13 cellular contexts compared by ENCODE assay signal in genomic region chr6:118903134-118903533, GRCh38. TPM values are rescaled to one million over a fixed set of nuclear protein-coding genes. Genes with fewer than 3 reads are reported as not detected.
A peak's percentile ranks its signal among the peaks of the same experiment; 100 is the strongest.
DNase-seq lines count a peak whose midpoint lies in the region; ATAC-seq and TF ChIP-seq lines count a peak whose summit lies in the region.
"Had no signal": no experiment of that assay in that cellular context is flagged by ENCODE, and none has a peak within 500 bp of the region (broad histone marks: within the 10 kb centered on the region; RNA-seq: fewer than 3 reads in every experiment).

No MANE protein-coding gene starts in this region.

- no peak for TF ChIP-seq EP300 in transverse colon (IDR thresholded peaks at IDR 0.05; ENCODE audit: low read depth)

- peaks cover 44% of the 10 kb centered on the region for H3K36me3 Mint-ChIP-seq in CD4-positive, CD25-positive, alpha-beta regulatory T cell
- H3K36me3 Mint-ChIP-seq in activated CD8-positive, alpha-beta T cell treated with anti-CD3 and anti-CD28 coated beads for 36 hours (ENCODE audit: low read depth) = peaks cover 70% of the 10 kb centered on the region

- CTCF ChIA-PET in activated CD8-positive, alpha-beta T cell treated with anti-CD3 and anti-CD28 coated beads for 36 hours (lab: Charles Lee) = interaction anchor here (1.0 to 1.6 kb wide), 3 partner anchors 10 to 207 kb away, joined by 3 read pairs; no protein-coding TSS in a partner anchor

- in situ Hi-C loops in GM23248 (cut with MboI) (no loop called here), transverse colon (cut with MboI; ENCODE audit: low pct_ligation_motif_present in 1 of 4, low pct_unique_long_range_greater_than_20kb in 1 of 4, low sequenced_read_pairs in 3 of 4) (no loop called here)

- ATAC-seq in CD4-positive, CD25-positive, alpha-beta regulatory T cell (ENCODE audit: low read depth in 2 of 2) = no peak
- no peak for ATAC-seq in activated CD8-positive, alpha-beta T cell treated with anti-CD3 and anti-CD28 coated beads for 36 hours
- ATAC-seq in GM18517 (IDR thresholded peaks at IDR 0.05; ENCODE audit: unreplicated experiment) = no peak
- ATAC-seq: left lung had no signal

- H3F3A ChIP-seq in GM23248 (ENCODE audit: insufficient read depth) = peaks cover 16% of the 10 kb centered on the region

- peak overlapping the region; percentile 77 to 92 (median 83) for H3K27ac Mint-ChIP-seq in CD4-positive, CD25-positive, alpha-beta regulatory T cell
- peak overlapping the region; percentile 54 for H3K27ac Mint-ChIP-seq in activated CD8-positive, alpha-beta T cell treated with anti-CD3 and anti-CD28 coated beads for 36 hours

- H3K4me3 ChIP-seq in CD4-positive, CD25-positive, alpha-beta regulatory T cell (ENCODE audit: low read depth, low read length) = peak overlapping the region; percentile 40
- H3K4me3 ChIP-seq in GM23248 (no peak overlapping the region), hepatocyte (no peak overlapping the region), transverse colon (no peak overlapping the region)
- H3K4me3 ChIP-seq: left lung had no signal

- no peaks in the 10 kb centered on the region for H3K27me3 ChIP-seq in CD4-positive, CD25-positive, alpha-beta regulatory T cell (ENCODE audit: control insufficient read depth, insufficient read depth, low read length)
- H3K27me3 ChIP-seq in GM23248 (replicated peaks; ENCODE audit: insufficient read depth) (no peaks in the 10 kb centered on the region), hepatocyte (no peaks in the 10 kb centered on the region), transverse colon (no peaks in the 10 kb centered on the region)
- H3K27me3 ChIP-seq: left lung had no signal

- TF ChIP-seq CTCF in activated CD8-positive, alpha-beta T cell treated with anti-CD3 and anti-CD28 coated beads for 36 hours (IDR thresholded peaks at IDR 0.05) = no peak
- TF ChIP-seq CTCF in hepatocyte (IDR thresholded peaks at IDR 0.05; ENCODE audit: poor library complexity) (no peak), transverse colon (IDR thresholded peaks at IDR 0.05) (no peak)

- no peaks in the 10 kb centered on the region for H3K27me3 Mint-ChIP-seq in CD4-positive, CD25-positive, alpha-beta regulatory T cell
- H3K27me3 Mint-ChIP-seq in activated CD8-positive, alpha-beta T cell treated with anti-CD3 and anti-CD28 coated beads for 36 hours = no peaks in the 10 kb centered on the region
- H3K27me3 Mint-ChIP-seq: naive B cell had no signal

- 14 to 16% methylated on average over 2 of the region's 2 CpGs for WGBS in GM23248 (ENCODE audit: low coverage in 1 of 2, low lambda C conversion rate in 2 of 2, missing lambda C conversion rate in 2 of 2), 2 experiments
- WGBS in hepatocyte (ENCODE audit: low lambda C conversion rate, missing lambda C conversion rate) = 53% methylated on average over 2 of the region's 2 CpGs
- WGBS in transverse colon (ENCODE audit: low coverage in 1 of 2), 2 donors = 47% methylated on average over 2 of the region's 2 CpGs; no CpG with 5 or more reads in 1 of the 2 donors

- POLR2A ChIA-PET in activated CD8-positive, alpha-beta T cell treated with anti-CD3 and anti-CD28 coated beads for 36 hours (lab: Charles Lee) = interaction anchor here (2.0 kb wide), 1 partner anchor 9 kb away, joined by 5 read pairs; the partner anchor contains the start of gene ASF1A

- H3K9me2 ChIP-seq in GM23248 (ENCODE audit: insufficient read depth) (no peaks in the 10 kb centered on the region), hepatocyte (replicated peaks; ENCODE audit: insufficient read depth) (no peaks in the 10 kb centered on the region)

- H3K9ac ChIP-seq in GM23248 = peak overlapping the region; percentile 3; the same call in 1 of the 2 replicates
- H3K9ac ChIP-seq: KMS-11 had no signal

- H3K9me3 ChIP-seq in CD4-positive, CD25-positive, alpha-beta regulatory T cell (ENCODE audit: control insufficient read depth in 2 of 2, low read length in 2 of 2) = no peaks in the 10 kb centered on the region
- H3K9me3 ChIP-seq in GM23248 (ENCODE audit: low read depth) (no peaks in the 10 kb centered on the region), hepatocyte (ENCODE audit: low read depth) (no peaks in the 10 kb centered on the region), transverse colon (no peaks in the 10 kb centered on the region)
- H3K9me3 ChIP-seq: left lung had no signal

- H3K27ac ChIP-seq in CD4-positive, CD25-positive, alpha-beta regulatory T cell (ENCODE audit: insufficient read depth, low read length, poor library complexity, severe bottlenecking) = peak overlapping the region; percentile 53
- H3K27ac ChIP-seq in GM23248 = peak overlapping the region; percentile 52
- peak overlapping the region; percentile 49 for H3K27ac ChIP-seq in hepatocyte
- H3K27ac ChIP-seq in transverse colon = no peak overlapping the region
- H3K27ac ChIP-seq: KMS-11, left lung had no signal

- H3K79me2 ChIP-seq in GM23248 (ENCODE audit: insufficient read depth) (peaks cover 62% of the 10 kb centered on the region), hepatocyte (peaks cover 59% of the 10 kb centered on the region)

- no peak for DNase-seq in CD4-positive, CD25-positive, alpha-beta regulatory T cell
- DNase-seq in GM23248 (no peak), hepatocyte (ENCODE audit: low spot score) (no peak), hypothalamus (lab: John Stamatoyannopoulos, UW) (no peak), transverse colon (no peak)
- no peak for DNase-seq in activated CD8-positive, alpha-beta T cell treated with anti-CD3 and anti-CD28 coated beads for 36 hours
- DNase-seq: left lung, naive B cell, NCI-H1694, NCI-H345, SIG-M5 had no signal

- peaks cover 52 to 97% (median 75%) of the 10 kb centered on the region in 4 donors for H3K4me1 Mint-ChIP-seq in CD4-positive, CD25-positive, alpha-beta regulatory T cell
- H3K4me1 Mint-ChIP-seq in activated CD8-positive, alpha-beta T cell treated with anti-CD3 and anti-CD28 coated beads for 36 hours (ENCODE audit: low read depth) = peaks cover 79% of the 10 kb centered on the region

- H4K20me1 ChIP-seq in GM23248 (ENCODE audit: insufficient read depth) = no peaks in the 10 kb centered on the region
- H4K20me1 ChIP-seq in hepatocyte (ENCODE audit: insufficient read depth, poor library complexity, severe bottlenecking) = peaks cover 10% of the 10 kb centered on the region

- TF ChIP-seq POLR2A in transverse colon (IDR thresholded peaks at IDR 0.05) = no peak

- H2AFZ ChIP-seq in GM23248 = 0 out of 2 replicates have a peak overlapping the region, but pooled peaks have one; percentile 27
- no peak overlapping the region for H2AFZ ChIP-seq in hepatocyte

- peak overlapping the region in 2 of 4 donors; percentile 9 to 45 for H3K4me3 Mint-ChIP-seq in CD4-positive, CD25-positive, alpha-beta regulatory T cell
- H3K4me3 Mint-ChIP-seq in activated CD8-positive, alpha-beta T cell treated with anti-CD3 and anti-CD28 coated beads for 36 hours = no peak overlapping the region
- H3K4me3 Mint-ChIP-seq: naive B cell had no signal

- H3K9me3 Mint-ChIP-seq in CD4-positive, CD25-positive, alpha-beta regulatory T cell = no peaks in the 10 kb centered on the region
- no peaks in the 10 kb centered on the region for H3K9me3 Mint-ChIP-seq in activated CD8-positive, alpha-beta T cell treated with anti-CD3 and anti-CD28 coated beads for 36 hours
- H3K9me3 Mint-ChIP-seq: naive B cell had no signal

- peaks cover 68% of the 10 kb centered on the region for H3K4me1 ChIP-seq in CD4-positive, CD25-positive, alpha-beta regulatory T cell (ENCODE audit: control insufficient read depth, insufficient read depth, low read length, poor library complexity, severe bottlenecking)
- H3K4me1 ChIP-seq in GM23248 (ENCODE audit: insufficient read depth) = peaks cover 17% of the 10 kb centered on the region
- H3K4me1 ChIP-seq in hepatocyte (ENCODE audit: insufficient read depth) = peaks cover 13% of the 10 kb centered on the region
- peaks cover 0 to 17% (median 2%) of the 10 kb centered on the region in 4 donors for H3K4me1 ChIP-seq in transverse colon

- H3K4me2 ChIP-seq in GM23248 (ENCODE audit: unreplicated experiment) (peak overlapping the region; percentile 8), hepatocyte (no peak overlapping the region)
- H3K4me2 ChIP-seq: KMS-11 had no signal

- intact Hi-C loops in activated CD8-positive, alpha-beta T cell treated with anti-CD3 and anti-CD28 coated beads for 36 hours (cut with micrococcal nuclease) = no loop called here
- intact Hi-C loops in transverse colon (cut with DNase I; ENCODE audit: low total_unique reads) = no loop called here

- H3K36me3 ChIP-seq in CD4-positive, CD25-positive, alpha-beta regulatory T cell (ENCODE audit: control insufficient read depth, insufficient read depth, low read length) = peaks cover 31% of the 10 kb centered on the region
- H3K36me3 ChIP-seq in GM23248 (ENCODE audit: low read depth) (peaks cover 16% of the 10 kb centered on the region; the same call in 1 of the 2 replicates), hepatocyte (replicated peaks; ENCODE audit: insufficient read depth, low read depth) (no peaks in the 10 kb centered on the region), transverse colon (peaks cover 0 to 9% (median 2%) of the 10 kb centered on the region in 4 donors)

RNA-seq across cellular contexts. Expression of gene ASF1A, which starts 9.2 kb away (rescaled TPM):
- 30.2 TPM for total RNA-seq in CD4-positive, CD25-positive, alpha-beta regulatory T cell
- 10 to 100 TPM; 69.7 to 81.8 (median 71.8) TPM for polyA plus RNA-seq in CD4-positive, CD25-positive, alpha-beta regulatory T cell
- 15.3 and 15.5 TPM in 2 replicates for total RNA-seq in GM23248 (2014; rRNA removed; shearing (Covaris generic))
- polyA plus RNA-seq in GM23248 (2016; fragmentation: Nextera tagmentation; extraction: Ambion mirVana) (21.5 and 24.7 TPM in 2 replicates), hepatocyte (22.3 and 23.0 TPM in 2 replicates)
- 10 to 100 TPM; 36.4 to 39.0 TPM for total RNA-seq in activated CD8-positive, alpha-beta T cell treated with anti-CD3 and anti-CD28 coated beads for 36 hours
- total RNA-seq in hepatocyte (29.1 and 32.7 TPM in 2 replicates), transverse colon (10 to 100 TPM in 1 of 4 donors, 1 to 10 TPM in 1, under 1 TPM in 1, not detected in 1; 0.20 to 10.4 (median 9.7) TPM)

RNA-seq across cellular contexts. Expression of gene MCM9, which starts 31.8 kb away (rescaled TPM):
- 57.3 TPM for total RNA-seq in CD4-positive, CD25-positive, alpha-beta regulatory T cell
- polyA plus RNA-seq in CD4-positive, CD25-positive, alpha-beta regulatory T cell = 10 to 100 TPM; 18.5 to 24.2 (median 20.5) TPM
- 3.2 and 7.3 TPM in 2 replicates for total RNA-seq in GM23248 (2014; rRNA removed; shearing (Covaris generic))
- polyA plus RNA-seq in GM23248 (2016; fragmentation: Nextera tagmentation; extraction: Ambion mirVana) (6.1 and 6.2 TPM in 2 replicates), hepatocyte (9.6 and 11.1 TPM in 2 replicates)
- 10 to 100 TPM; 18.4 to 21.3 TPM for total RNA-seq in activated CD8-positive, alpha-beta T cell treated with anti-CD3 and anti-CD28 coated beads for 36 hours
- total RNA-seq in hepatocyte (9.9 and 13.5 TPM in 2 replicates), transverse colon (10 to 100 TPM in 3 of 4 donors, 1 to 10 TPM in 1; 5.2 to 27.6 (median 19.0) TPM)

Comparison
In these comparisons a context has a peak if more than half of its experiments do, and no peak if none do; other contexts are left out.
1. H3K27ac ChIP-seq: peak in CD4-positive, CD25-positive, alpha-beta regulatory T cell (single experiment), GM23248 (single experiment) and hepatocyte (single experiment); none in transverse colon (0 of 4).